Comparison of ENCODE assay signal across 1 cellular context in the genomic region with DNA sequence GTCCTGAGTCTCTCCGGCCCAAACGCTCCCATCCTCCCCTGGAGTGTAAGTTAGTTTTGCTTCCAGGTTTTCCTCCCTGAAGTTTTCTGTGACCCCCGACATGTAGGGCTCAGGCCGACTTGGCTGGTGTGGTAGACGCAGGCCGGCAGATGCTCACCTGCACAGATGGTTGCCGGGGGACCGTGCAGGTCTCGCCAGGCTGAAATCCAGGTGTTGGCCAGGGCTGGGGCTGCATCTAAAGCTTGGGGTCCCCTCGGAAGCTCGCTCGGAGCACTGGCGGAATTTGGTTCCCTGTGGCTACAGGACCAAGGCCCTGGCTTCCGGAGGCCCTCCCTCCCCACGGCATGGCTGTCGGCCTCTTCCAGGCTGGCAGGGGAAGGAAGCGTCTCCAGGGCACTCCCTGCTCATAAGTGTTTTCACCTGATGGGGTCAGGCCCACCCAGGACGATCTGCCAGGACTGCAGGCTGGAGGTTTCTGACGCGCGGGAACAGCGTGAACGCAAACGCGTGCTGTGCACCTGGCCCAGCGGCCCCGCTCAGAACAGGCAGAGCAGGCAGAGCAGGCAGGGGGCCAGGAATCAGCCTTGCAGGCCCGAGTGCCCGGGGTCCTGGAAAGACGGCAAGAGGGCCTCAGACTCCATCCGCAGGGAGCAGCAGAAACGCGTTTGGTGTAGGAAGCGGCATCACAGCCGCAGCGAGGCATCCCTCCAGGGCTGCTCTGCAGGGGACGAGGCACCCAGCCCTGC.
TF ChIP-seq lines count a peak whose summit lies in the region.

No MANE protein-coding gene starts in this region.

TF ChIP-seq in H1, 55 proteins besides CTCF, POLR2A, EP300 and RAD21:
- TF ChIP-seq, protein P1, sequence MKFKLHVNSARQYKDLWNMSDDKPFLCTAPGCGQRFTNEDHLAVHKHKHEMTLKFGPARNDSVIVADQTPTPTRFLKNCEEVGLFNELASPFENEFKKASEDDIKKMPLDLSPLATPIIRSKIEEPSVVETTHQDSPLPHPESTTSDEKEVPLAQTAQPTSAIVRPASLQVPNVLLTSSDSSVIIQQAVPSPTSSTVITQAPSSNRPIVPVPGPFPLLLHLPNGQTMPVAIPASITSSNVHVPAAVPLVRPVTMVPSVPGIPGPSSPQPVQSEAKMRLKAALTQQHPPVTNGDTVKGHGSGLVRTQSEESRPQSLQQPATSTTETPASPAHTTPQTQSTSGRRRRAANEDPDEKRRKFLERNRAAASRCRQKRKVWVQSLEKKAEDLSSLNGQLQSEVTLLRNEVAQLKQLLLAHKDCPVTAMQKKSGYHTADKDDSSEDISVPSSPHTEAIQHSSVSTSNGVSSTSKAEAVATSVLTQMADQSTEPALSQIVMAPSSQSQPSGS (IDR thresholded peaks at IDR 0.05; ENCODE audit: low read length): no peak
- TF ChIP-seq ASH2L (IDR thresholded peaks at IDR 0.05; ENCODE audit: low read length): no peak
- TF ChIP-seq, protein P2, sequence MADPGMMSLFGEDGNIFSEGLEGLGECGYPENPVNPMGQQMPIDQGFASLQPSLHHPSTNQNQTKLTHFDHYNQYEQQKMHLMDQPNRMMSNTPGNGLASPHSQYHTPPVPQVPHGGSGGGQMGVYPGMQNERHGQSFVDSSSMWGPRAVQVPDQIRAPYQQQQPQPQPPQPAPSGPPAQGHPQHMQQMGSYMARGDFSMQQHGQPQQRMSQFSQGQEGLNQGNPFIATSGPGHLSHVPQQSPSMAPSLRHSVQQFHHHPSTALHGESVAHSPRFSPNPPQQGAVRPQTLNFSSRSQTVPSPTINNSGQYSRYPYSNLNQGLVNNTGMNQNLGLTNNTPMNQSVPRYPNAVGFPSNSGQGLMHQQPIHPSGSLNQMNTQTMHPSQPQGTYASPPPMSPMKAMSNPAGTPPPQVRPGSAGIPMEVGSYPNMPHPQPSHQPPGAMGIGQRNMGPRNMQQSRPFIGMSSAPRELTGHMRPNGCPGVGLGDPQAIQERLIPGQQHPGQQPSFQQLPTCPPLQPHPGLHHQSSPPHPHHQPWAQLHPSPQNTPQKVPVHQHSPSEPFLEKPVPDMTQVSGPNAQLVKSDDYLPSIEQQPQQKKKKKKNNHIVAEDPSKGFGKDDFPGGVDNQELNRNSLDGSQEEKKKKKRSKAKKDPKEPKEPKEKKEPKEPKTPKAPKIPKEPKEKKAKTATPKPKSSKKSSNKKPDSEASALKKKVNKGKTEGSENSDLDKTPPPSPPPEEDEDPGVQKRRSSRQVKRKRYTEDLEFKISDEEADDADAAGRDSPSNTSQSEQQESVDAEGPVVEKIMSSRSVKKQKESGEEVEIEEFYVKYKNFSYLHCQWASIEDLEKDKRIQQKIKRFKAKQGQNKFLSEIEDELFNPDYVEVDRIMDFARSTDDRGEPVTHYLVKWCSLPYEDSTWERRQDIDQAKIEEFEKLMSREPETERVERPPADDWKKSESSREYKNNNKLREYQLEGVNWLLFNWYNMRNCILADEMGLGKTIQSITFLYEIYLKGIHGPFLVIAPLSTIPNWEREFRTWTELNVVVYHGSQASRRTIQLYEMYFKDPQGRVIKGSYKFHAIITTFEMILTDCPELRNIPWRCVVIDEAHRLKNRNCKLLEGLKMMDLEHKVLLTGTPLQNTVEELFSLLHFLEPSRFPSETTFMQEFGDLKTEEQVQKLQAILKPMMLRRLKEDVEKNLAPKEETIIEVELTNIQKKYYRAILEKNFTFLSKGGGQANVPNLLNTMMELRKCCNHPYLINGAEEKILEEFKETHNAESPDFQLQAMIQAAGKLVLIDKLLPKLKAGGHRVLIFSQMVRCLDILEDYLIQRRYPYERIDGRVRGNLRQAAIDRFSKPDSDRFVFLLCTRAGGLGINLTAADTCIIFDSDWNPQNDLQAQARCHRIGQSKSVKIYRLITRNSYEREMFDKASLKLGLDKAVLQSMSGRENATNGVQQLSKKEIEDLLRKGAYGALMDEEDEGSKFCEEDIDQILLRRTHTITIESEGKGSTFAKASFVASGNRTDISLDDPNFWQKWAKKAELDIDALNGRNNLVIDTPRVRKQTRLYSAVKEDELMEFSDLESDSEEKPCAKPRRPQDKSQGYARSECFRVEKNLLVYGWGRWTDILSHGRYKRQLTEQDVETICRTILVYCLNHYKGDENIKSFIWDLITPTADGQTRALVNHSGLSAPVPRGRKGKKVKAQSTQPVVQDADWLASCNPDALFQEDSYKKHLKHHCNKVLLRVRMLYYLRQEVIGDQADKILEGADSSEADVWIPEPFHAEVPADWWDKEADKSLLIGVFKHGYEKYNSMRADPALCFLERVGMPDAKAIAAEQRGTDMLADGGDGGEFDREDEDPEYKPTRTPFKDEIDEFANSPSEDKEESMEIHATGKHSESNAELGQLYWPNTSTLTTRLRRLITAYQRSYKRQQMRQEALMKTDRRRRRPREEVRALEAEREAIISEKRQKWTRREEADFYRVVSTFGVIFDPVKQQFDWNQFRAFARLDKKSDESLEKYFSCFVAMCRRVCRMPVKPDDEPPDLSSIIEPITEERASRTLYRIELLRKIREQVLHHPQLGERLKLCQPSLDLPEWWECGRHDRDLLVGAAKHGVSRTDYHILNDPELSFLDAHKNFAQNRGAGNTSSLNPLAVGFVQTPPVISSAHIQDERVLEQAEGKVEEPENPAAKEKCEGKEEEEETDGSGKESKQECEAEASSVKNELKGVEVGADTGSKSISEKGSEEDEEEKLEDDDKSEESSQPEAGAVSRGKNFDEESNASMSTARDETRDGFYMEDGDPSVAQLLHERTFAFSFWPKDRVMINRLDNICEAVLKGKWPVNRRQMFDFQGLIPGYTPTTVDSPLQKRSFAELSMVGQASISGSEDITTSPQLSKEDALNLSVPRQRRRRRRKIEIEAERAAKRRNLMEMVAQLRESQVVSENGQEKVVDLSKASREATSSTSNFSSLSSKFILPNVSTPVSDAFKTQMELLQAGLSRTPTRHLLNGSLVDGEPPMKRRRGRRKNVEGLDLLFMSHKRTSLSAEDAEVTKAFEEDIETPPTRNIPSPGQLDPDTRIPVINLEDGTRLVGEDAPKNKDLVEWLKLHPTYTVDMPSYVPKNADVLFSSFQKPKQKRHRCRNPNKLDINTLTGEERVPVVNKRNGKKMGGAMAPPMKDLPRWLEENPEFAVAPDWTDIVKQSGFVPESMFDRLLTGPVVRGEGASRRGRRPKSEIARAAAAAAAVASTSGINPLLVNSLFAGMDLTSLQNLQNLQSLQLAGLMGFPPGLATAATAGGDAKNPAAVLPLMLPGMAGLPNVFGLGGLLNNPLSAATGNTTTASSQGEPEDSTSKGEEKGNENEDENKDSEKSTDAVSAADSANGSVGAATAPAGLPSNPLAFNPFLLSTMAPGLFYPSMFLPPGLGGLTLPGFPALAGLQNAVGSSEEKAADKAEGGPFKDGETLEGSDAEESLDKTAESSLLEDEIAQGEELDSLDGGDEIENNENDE (IDR thresholded peaks at IDR 0.05; ENCODE audit: insufficient replicate concordance, low read length): no peak
- TF ChIP-seq FOSL1 (IDR thresholded peaks at IDR 0.05; ENCODE audit: insufficient read depth, low read depth, low read length): no peak
- no peak for TF ChIP-seq BACH1 (IDR thresholded peaks at IDR 0.05; ENCODE audit: low read length)
- no peak for TF ChIP-seq CBX8 (IDR thresholded peaks at IDR 0.05; ENCODE audit: borderline replicate concordance, low read depth, low read length)
- no peak for TF ChIP-seq CEBPB (IDR thresholded peaks at IDR 0.05; ENCODE audit: low read depth, low read length)
- TF ChIP-seq RXRA (IDR thresholded peaks at IDR 0.05; ENCODE audit: insufficient read depth, low read depth, low read length): no peak
- no peak for TF ChIP-seq CHD2 (IDR thresholded peaks at IDR 0.05; ENCODE audit: low read length)
- no peak for TF ChIP-seq SIN3A (conservative IDR thresholded peaks at IDR 0.05 in 1 of 2, IDR thresholded peaks at IDR 0.05 in 1 of 2; ENCODE audit: low read depth in 1 of 2, low read length in 2 of 2)
- TF ChIP-seq SIRT6 (IDR thresholded peaks at IDR 0.05; ENCODE audit: low read length): no peak
- no peak for TF ChIP-seq TAF1 (IDR thresholded peaks at IDR 0.05; ENCODE audit: low read depth, low read length)
- no peak for TF ChIP-seq KDM1A (IDR thresholded peaks at IDR 0.05; ENCODE audit: borderline replicate concordance, low read length)
- no peak for TF ChIP-seq POLR2AphosphoS5 (IDR thresholded peaks at IDR 0.05; ENCODE audit: low read depth, low read length)
- TF ChIP-seq, protein P3, sequence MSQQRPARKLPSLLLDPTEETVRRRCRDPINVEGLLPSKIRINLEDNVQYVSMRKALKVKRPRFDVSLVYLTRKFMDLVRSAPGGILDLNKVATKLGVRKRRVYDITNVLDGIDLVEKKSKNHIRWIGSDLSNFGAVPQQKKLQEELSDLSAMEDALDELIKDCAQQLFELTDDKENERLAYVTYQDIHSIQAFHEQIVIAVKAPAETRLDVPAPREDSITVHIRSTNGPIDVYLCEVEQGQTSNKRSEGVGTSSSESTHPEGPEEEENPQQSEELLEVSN (IDR thresholded peaks at IDR 0.05): no peak
- TF ChIP-seq EZH2 (IDR thresholded peaks at IDR 0.05; ENCODE audit: low read depth, low read length, severe bottlenecking): no peak
- no peak for TF ChIP-seq TBP (IDR thresholded peaks at IDR 0.05; ENCODE audit: low read depth, low read length)
